In the genomic region with DNA sequence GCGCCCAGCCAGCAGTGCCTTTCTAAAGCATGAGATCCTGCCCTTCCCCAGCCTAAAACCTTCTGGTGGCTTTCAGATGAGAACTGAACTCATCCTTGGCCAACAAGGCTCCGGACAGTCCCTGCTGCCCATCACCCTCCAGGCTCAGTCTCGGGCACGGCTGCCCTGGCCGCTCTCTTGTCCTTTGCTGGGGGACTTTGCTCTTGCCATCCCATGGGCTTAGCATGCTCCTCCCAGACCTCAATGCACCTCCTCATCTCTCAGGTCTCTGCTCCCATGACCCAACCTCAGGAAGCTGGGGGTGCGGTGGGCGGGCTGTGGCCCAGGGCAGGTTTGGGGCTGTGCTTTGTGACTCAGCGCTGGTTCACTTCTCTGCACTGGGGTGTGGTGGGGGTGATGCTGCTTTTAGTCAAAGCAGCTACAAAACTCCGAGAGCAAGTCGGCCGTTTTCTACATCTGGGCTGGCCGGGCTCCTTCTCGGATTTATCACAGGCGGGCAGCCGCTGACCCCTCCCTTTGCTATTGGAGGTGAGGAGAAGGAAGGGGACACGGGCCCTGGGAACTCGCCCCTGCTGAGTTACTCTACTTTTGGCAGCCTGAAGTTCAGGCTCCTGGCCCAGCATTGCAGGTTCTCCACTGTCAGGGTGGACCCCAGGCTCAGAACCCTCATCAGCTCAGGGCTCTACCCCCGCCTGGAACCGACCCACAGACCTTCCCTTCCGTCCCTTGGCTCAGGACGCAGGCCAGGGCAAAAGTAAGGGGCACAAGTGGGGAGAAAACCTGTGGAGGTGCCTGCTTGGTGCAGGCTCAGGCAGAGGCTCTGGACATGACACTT, we compare ENCODE assay signal across 9 cellular contexts.
DNase-seq lines count a peak whose midpoint lies in the region; ATAC-seq and TF ChIP-seq lines count a peak whose summit lies in the region.
"Had no signal": no experiment of that assay in that cellular context is flagged by ENCODE, and none has a peak within 500 bp of the region (broad histone marks: within the 10 kb centered on the region; RNA-seq: fewer than 3 reads in every experiment).

No MANE protein-coding gene starts in this region.

- TF ChIP-seq POLR2A in transverse colon (IDR thresholded peaks at IDR 0.05): no peak

- WGBS in lung, 2 donors: 69 to 71% methylated on average over 20 to 21 of the region's 21 CpGs
- 54% methylated on average over 18 of the region's 21 CpGs; no CpG with 5 or more reads in 1 of the 2 donors for WGBS in transverse colon (ENCODE audit: low coverage in 1 of 2), 2 donors

- intact Hi-C loops in transverse colon (cut with DNase I; ENCODE audit: low total_unique reads): no loop called here

- no peak for TF ChIP-seq EP300 in transverse colon (IDR thresholded peaks at IDR 0.05; ENCODE audit: low read depth)

- H3K27ac ChIP-seq in lung (ENCODE audit: low read depth in 1 of 2, low read length in 1 of 2): peak overlapping the region; percentile 5 to 7
- H3K27ac ChIP-seq in transverse colon: peak overlapping the region in 3 of 4 donors; percentile 30 to 47 (median 40)
- H3K27ac ChIP-seq: ovary had no signal

- H3K36me3 ChIP-seq in MG63 (no peaks in the 10 kb centered on the region), lung (ENCODE audit: control insufficient read depth in 2 of 2, insufficient read depth in 2 of 2, low read length in 2 of 2) (no peaks in the 10 kb centered on the region), transverse colon (no peaks in the 10 kb centered on the region)
- H3K36me3 ChIP-seq: ovary had no signal

- H3K4me1 ChIP-seq in lung (ENCODE audit: control insufficient read depth in 2 of 2, insufficient read depth in 2 of 2, low read length in 2 of 2): peaks cover 3 to 9% of the 10 kb centered on the region in 2 donors
- H3K4me1 ChIP-seq in transverse colon: peaks cover 7 to 45% (median 26%) of the 10 kb centered on the region in 4 donors

- DNase-seq in GM13977 (ENCODE audit: low spot score) (peak; percentile 61), MG63 (peak; percentile 94), activated T-cell treated with anti-CD3 and anti-CD28 coated beads for 48 hours (ENCODE audit: low read depth) (peak; percentile 89), lung (ENCODE audit: low spot score) (no peak), transverse colon (peak; percentile 43), NCI-H2107 (lab: John Stamatoyannopoulos, UW) (no peak)

- H3K4me3 ChIP-seq in MG63 (peak overlapping the region; percentile 12; the same call in 1 of the 2 replicates), lung (no peak overlapping the region), transverse colon (no peak overlapping the region)
- H3K4me3 ChIP-seq: ovary had no signal

- H3K27me3 ChIP-seq in MG63 (no peaks in the 10 kb centered on the region), lung (ENCODE audit: control insufficient read depth, insufficient read depth) (no peaks in the 10 kb centered on the region), transverse colon (peaks cover 3% of the 10 kb centered on the region)
- H3K27me3 ChIP-seq: ovary had no signal

- H3K9me3 ChIP-seq in MG63: peaks cover 3% of the 10 kb centered on the region; the same call in 1 of the 2 replicates
- H3K9me3 ChIP-seq in lung (ENCODE audit: control insufficient read depth in 2 of 2, insufficient read depth in 1 of 2, low read length in 1 of 2): peaks cover 0 to 5% of the 10 kb centered on the region in 2 donors
- H3K9me3 ChIP-seq in transverse colon: no peaks in the 10 kb centered on the region
- H3K9me3 ChIP-seq: ovary had no signal

- in situ Hi-C loops in GM13977 (cut with MboI; ENCODE audit: low pct_unique_long_range_greater_than_20kb, low sequenced_read_pairs, unreplicated experiment) (no loop called here), transverse colon (cut with MboI; ENCODE audit: low pct_ligation_motif_present in 1 of 4, low pct_unique_long_range_greater_than_20kb in 1 of 4, low sequenced_read_pairs in 3 of 4) (no loop called here)

- ATAC-seq in lung (ENCODE audit: insufficient read depth, low FRiP score): no peak
- no peak for ATAC-seq in HG02610 (IDR thresholded peaks at IDR 0.05; ENCODE audit: unreplicated experiment)
- no peak for ATAC-seq in GM21825 (IDR thresholded peaks at IDR 0.05; ENCODE audit: unreplicated experiment)

- TF ChIP-seq CTCF in GM13977 (IDR thresholded peaks at IDR 0.05; ENCODE audit: extremely low read depth, insufficient read depth, missing control alignments) (no peak), lung (IDR thresholded peaks at IDR 0.05; ENCODE audit: control extremely low read depth, extremely low read depth) (no peak), transverse colon (IDR thresholded peaks at IDR 0.05) (no peak)

Comparison
In these comparisons a context has a peak if more than half of its experiments do, and no peak if none do; other contexts are left out.
1. DNase-seq: peak in GM13977 (single experiment), MG63 (single experiment), activated T-cell treated with anti-CD3 and anti-CD28 coated beads for 48 hours (single experiment) and transverse colon (single experiment); none in lung (single experiment) and NCI-H2107 (single experiment).